ENCODE assay signal across 10 cellular contexts in genomic region chr9:21357479-21358290, GRCh38. TPM values are rescaled to one million over a fixed set of nuclear protein-coding genes. Genes with fewer than 3 reads are reported as not detected.
A peak's percentile ranks its signal among the peaks of the same experiment; 100 is the strongest.
DNase-seq lines count a peak whose midpoint lies in the region; ATAC-seq, FAIRE-seq and TF ChIP-seq lines count a peak whose summit lies in the region.
"Had no signal": no experiment of that assay in that cellular context is flagged by ENCODE, and none has a peak within 500 bp of the region (broad histone marks: within the 10 kb centered on the region; RNA-seq: fewer than 3 reads in every experiment).

No MANE protein-coding gene starts in this region.

- H2BK120ac ChIP-seq in H1 (replicated peaks; ENCODE audit: low read depth, low read length) (no peak overlapping the region), mesendoderm (ENCODE audit: low read depth, low read length) (no peak overlapping the region)

- H4K20me1 ChIP-seq in H1 (replicated peaks in 1 of 2; ENCODE audit: control insufficient read depth in 1 of 2, insufficient read depth in 2 of 2, low read length in 2 of 2), result no peaks in the 10 kb centered on the region

- no peak overlapping the region for H4K91ac ChIP-seq in H1 (replicated peaks; ENCODE audit: insufficient read length, low read length)

- H3K23me2 ChIP-seq in H1 (ENCODE audit: low read depth, low read length), result no peaks in the 10 kb centered on the region; the same call in 1 of the 2 replicates

- 88% methylated on average over 7 of the region's 7 CpGs; no CpG with 5 or more reads in 1 of the 2 experiments for WGBS in H1 (ENCODE audit: extremely low coverage in 1 of 2, insufficient coverage in 1 of 2, insufficient read length in 1 of 2, insufficient replicate concordance in 2 of 2, low coverage in 1 of 2, low lambda C conversion rate in 2 of 2, missing lambda C conversion rate in 1 of 2), 2 experiments
- WGBS in mesendoderm (ENCODE audit: extremely low coverage, insufficient coverage, low lambda C conversion rate), result no CpG with 5 or more reads among the region's 7 CpGs

- H4K8ac ChIP-seq in H1 (ENCODE audit: extremely low read depth, insufficient read depth, low read length) (no peak overlapping the region), mesendoderm (ENCODE audit: low read depth, low read length) (no peak overlapping the region)

- H2BK5ac ChIP-seq in H1 (ENCODE audit: low read depth, low read length), result no peak overlapping the region
- H2BK5ac ChIP-seq in mesendoderm (ENCODE audit: low read length), result no peak overlapping the region

- CTCF ChIA-PET in GM10248 (lab: Yijun Ruan, JAX), result interaction anchor here (1.3 to 2.9 kb wide), 2 partner anchors 21 to 38 kb away, joined by 4 to 13 read pairs; no protein-coding TSS in a partner anchor
- CTCF ChIA-PET in H1 (lab: Charles Lee; ENCODE audit: partially characterized antibody), result interaction anchor here (1.1 kb wide), 1 partner anchor 32 kb away, joined by 3 read pairs; no protein-coding TSS in a partner anchor

- H3K27ac ChIP-seq in H1 (ENCODE audit: low read depth, low read length) (no peak overlapping the region), mesendoderm (ENCODE audit: low read depth, low read length) (no peak overlapping the region)

- H2AFZ ChIP-seq in H1 (ENCODE audit: low read length), result 0 out of 2 replicates have a peak overlapping the region, but pooled peaks have one; percentile 50

- H2BK12ac ChIP-seq in H1 (ENCODE audit: low read depth, low read length), result no peak overlapping the region

- H3K4me3 ChIP-seq in H1 (ENCODE audit: extremely low read depth in 1 of 4, insufficient read depth in 2 of 4, low read depth in 3 of 4, low read length in 4 of 4), result no peak overlapping the region
- H3K4me3 ChIP-seq in mucosa of descending colon, result no peak overlapping the region
- H3K4me3 ChIP-seq in mesendoderm (ENCODE audit: low read length), result no peak overlapping the region

- peaks cover 0 to 4% of the 10 kb centered on the region in 2 experiments; a peak in 1 of 4 replicates for H3K9me3 ChIP-seq in H1 (ENCODE audit: insufficient read depth in 2 of 2, low read depth in 1 of 2, low read length in 1 of 2)
- H3K9me3 ChIP-seq in mucosa of descending colon, result no peaks in the 10 kb centered on the region

- H3K36me3 ChIP-seq in H1 (ENCODE audit: control insufficient read depth in 2 of 4, insufficient read depth in 4 of 4, low read length in 3 of 4) (no peaks in the 10 kb centered on the region), mucosa of descending colon (ENCODE audit: low read depth) (no peaks in the 10 kb centered on the region), mesendoderm (ENCODE audit: control insufficient read depth, insufficient read depth, low read length) (no peaks in the 10 kb centered on the region)

- H3K14ac ChIP-seq in H1 (ENCODE audit: insufficient read length), result no peak overlapping the region

- intact Hi-C loops in mucosa of descending colon (cut with DNase I, micrococcal nuclease), result no loop called here

- H3K9ac ChIP-seq in H1 (replicated peaks in 1 of 4; ENCODE audit: extremely low read depth in 1 of 4, low read depth in 3 of 4, low read length in 3 of 4) (no peak overlapping the region), mesendoderm (ENCODE audit: low read length) (no peak overlapping the region)

- H3K4ac ChIP-seq in H1 (replicated peaks; ENCODE audit: insufficient read length, low read depth, low read length), result no peak overlapping the region
- H3K4ac ChIP-seq in mesendoderm (ENCODE audit: low read depth, low read length), result no peak overlapping the region

- H2AK5ac ChIP-seq in H1 (ENCODE audit: low read depth, low read length) (no peak overlapping the region), mesendoderm (ENCODE audit: low read length) (no peak overlapping the region)

- no peak for TF ChIP-seq CTCF in GM10248 (IDR thresholded peaks at IDR 0.05; ENCODE audit: control extremely low read depth, extremely low read depth, low read depth, missing control alignments)
- TF ChIP-seq CTCF in GM20000 (IDR thresholded peaks at IDR 0.05; ENCODE audit: extremely low read depth, missing control alignments), result no peak
- no peak for TF ChIP-seq CTCF in H1 (IDR thresholded peaks at IDR 0.05; ENCODE audit: control extremely low read depth in 1 of 3, insufficient read depth in 1 of 3, low read depth in 1 of 3, low read length in 3 of 3)
- TF ChIP-seq CTCF in mucosa of descending colon (IDR thresholded peaks at IDR 0.05), result no peak

- H3K79me2 ChIP-seq in H1 (ENCODE audit: control insufficient read depth in 1 of 2, insufficient read depth in 2 of 2, low read length in 2 of 2) (no peaks in the 10 kb centered on the region), mesendoderm (ENCODE audit: control insufficient read depth, insufficient read depth, low read length) (no peaks in the 10 kb centered on the region)

- H3K56ac ChIP-seq in H1 (replicated peaks; ENCODE audit: insufficient read length, low read depth, low read length) (no peak overlapping the region), mesendoderm (ENCODE audit: low read length) (no peak overlapping the region)

- H3K23ac ChIP-seq in H1 (ENCODE audit: insufficient read length) (no peak overlapping the region), mesendoderm (ENCODE audit: low read length) (no peak overlapping the region)

- no peaks in the 10 kb centered on the region for H3K4me1 ChIP-seq in H1 (replicated peaks in 1 of 4; ENCODE audit: control insufficient read depth in 3 of 4, insufficient read depth in 4 of 4, low read length in 3 of 4)
- no peaks in the 10 kb centered on the region for H3K4me1 ChIP-seq in mucosa of descending colon (ENCODE audit: low read depth)
- no peaks in the 10 kb centered on the region for H3K4me1 ChIP-seq in mesendoderm (ENCODE audit: control insufficient read depth, low read depth, low read length)

- TF ChIP-seq RAD21 in H1 (IDR thresholded peaks at IDR 0.05 in 1 of 2, conservative IDR thresholded peaks at IDR 0.05 in 1 of 2; ENCODE audit: low read depth in 2 of 2, low read length in 2 of 2), result no peak

- H3K27me3 ChIP-seq in H1 (replicated peaks in 1 of 4; ENCODE audit: control insufficient read depth in 3 of 4, extremely low read depth in 1 of 4, insufficient read depth in 3 of 4, low read length in 3 of 4) (no peaks in the 10 kb centered on the region), mesendoderm (ENCODE audit: insufficient read depth, low read length, poor library complexity) (no peaks in the 10 kb centered on the region)

- H4K5ac ChIP-seq in H1 (ENCODE audit: insufficient read length, low read depth, low read length) (no peak overlapping the region), mesendoderm (ENCODE audit: low read length) (no peak overlapping the region)

- no peak for TF ChIP-seq EP300 in H1 (IDR thresholded peaks at IDR 0.05; ENCODE audit: borderline replicate concordance in 1 of 2, low read depth in 2 of 2, low read length in 2 of 2)

- H3K79me1 ChIP-seq in H1 (ENCODE audit: low read depth, low read length) (no peaks in the 10 kb centered on the region), mesendoderm (ENCODE audit: low read length) (no peaks in the 10 kb centered on the region)

- POLR2A ChIA-PET in GM10248 (lab: Yijun Ruan, JAX), result no interaction called here
- POLR2A ChIA-PET in H1 (lab: Charles Lee; ENCODE audit: partially characterized antibody), result no interaction called here

- DNase-seq in GM10248 (ENCODE audit: extremely low spot score) (peak; percentile 37), GM20000 (ENCODE audit: low spot score) (peak; percentile 39), H1 (ENCODE audit: low read depth in 1 of 2, low spot score in 2 of 2) (no peak), mucosa of descending colon (no peak), mesendoderm (no peak), NCI-H2081 treated with DMSO at 0.1 percent for 48 hours (lab: John Stamatoyannopoulos, UW) (no peak), DMS53 (lab: John Stamatoyannopoulos, UW) (no peak)

- H2BK15ac ChIP-seq in H1 (ENCODE audit: low read length) (no peak overlapping the region), mesendoderm (replicated peaks; ENCODE audit: low read depth) (no peak overlapping the region)

- no peak for TF ChIP-seq POLR2A in H1 (IDR thresholded peaks at IDR 0.05; ENCODE audit: control extremely low read depth in 1 of 2, low read depth in 2 of 2, low read length in 2 of 2)

- peak; percentile 93 for ATAC-seq in HG03432 (IDR thresholded peaks at IDR 0.05; ENCODE audit: unreplicated experiment)
- no peak for ATAC-seq in mucosa of descending colon

- H2BK20ac ChIP-seq in H1 (ENCODE audit: low read length), result no peak overlapping the region

- H3K4me2 ChIP-seq in H1 (ENCODE audit: insufficient read depth in 1 of 2, low read depth in 2 of 2, low read length in 2 of 2) (no peak overlapping the region; a peak in 1 of 4 replicates), mesendoderm (ENCODE audit: low read length) (no peak overlapping the region)

- FAIRE-seq in H1 (lab: Jason Lieb, UNC), result no peak

- H3K18ac ChIP-seq in H1 (ENCODE audit: extremely low read depth, low read length) (no peak overlapping the region), mesendoderm (ENCODE audit: low read length) (no peak overlapping the region)

RNA-seq across cellular contexts. Expression of gene IFNA6, which starts 7.0 kb away (rescaled TPM):
- total RNA-seq in H1 (2021; fragmentation: NEBNext Ultra II Directional; extraction: Animal tissue kit (Norgen Biotek cat#: 25700)), result not detected in 2 replicates
- polyA plus RNA-seq in H1 (2011; rRNA removed), result not detected in 2 replicates
- not detected for polyA plus RNA-seq in H1 (2011; cell fraction: cytosol; rRNA removed)
- polyA plus RNA-seq in H1 (2011; cell fraction: nucleus; rRNA removed), result not detected
- polyA plus RNA-seq in H1 (2012, experiment 1 of 2), result not detected in 4 replicates
- polyA plus RNA-seq in H1 (2012, experiment 2 of 2), result not detected
- polyA plus RNA-seq in H1 (2013, experiment 1 of 2), result not detected
- not detected for polyA plus RNA-seq in H1 (2013, experiment 2 of 2)
- not detected in 2 replicates for polyA minus RNA-seq in H1 (2011; rRNA and poly(A)+ RNA removed)
- polyA minus RNA-seq in H1 (2011; cell fraction: cytosol; rRNA and poly(A)+ RNA removed), result not detected
- polyA minus RNA-seq in H1 (2011; cell fraction: nucleus; rRNA and poly(A)+ RNA removed), result not detected
- total RNA-seq in mucosa of descending colon, result not detected
- polyA plus RNA-seq in mesendoderm (2013, experiment 1 of 2), result not detected
- polyA plus RNA-seq in mesendoderm (2013, experiment 2 of 2), result not detected
- total RNA-seq: urinary bladder had no signal
- polyA plus RNA-seq: urinary bladder had no signal

RNA-seq across cellular contexts. Expression of gene IFNA13, which starts 10.2 kb away (rescaled TPM):
- not detected in 2 replicates for total RNA-seq in H1 (2021; fragmentation: NEBNext Ultra II Directional; extraction: Animal tissue kit (Norgen Biotek cat#: 25700))
- not detected in 2 replicates for polyA plus RNA-seq in H1 (2011; rRNA removed)
- not detected for polyA plus RNA-seq in H1 (2011; cell fraction: cytosol; rRNA removed)
- polyA plus RNA-seq in H1 (2011; cell fraction: nucleus; rRNA removed), result not detected
- not detected in 4 replicates for polyA plus RNA-seq in H1 (2012, experiment 1 of 2)
- polyA plus RNA-seq in H1 (2012, experiment 2 of 2), result not detected
- not detected for polyA plus RNA-seq in H1 (2013, experiment 1 of 2)
- not detected for polyA plus RNA-seq in H1 (2013, experiment 2 of 2)
- not detected in 2 replicates for polyA minus RNA-seq in H1 (2011; rRNA and poly(A)+ RNA removed)
- polyA minus RNA-seq in H1 (2011; cell fraction: cytosol; rRNA and poly(A)+ RNA removed), result not detected
- not detected for polyA minus RNA-seq in H1 (2011; cell fraction: nucleus; rRNA and poly(A)+ RNA removed)
- total RNA-seq in mucosa of descending colon, result not detected
- polyA plus RNA-seq in mesendoderm (2013, experiment 1 of 2), result not detected
- polyA plus RNA-seq in mesendoderm (2013, experiment 2 of 2), result not detected
- total RNA-seq: mononuclear cell, urinary bladder had no signal
- polyA plus RNA-seq: urinary bladder had no signal

RNA-seq across cellular contexts. Expression of gene KLHL9, which starts 22.5 kb away (rescaled TPM):
- 14.7 and 15.7 TPM in 2 replicates for total RNA-seq in H1 (2021; fragmentation: NEBNext Ultra II Directional; extraction: Animal tissue kit (Norgen Biotek cat#: 25700))
- 4.2 and 4.9 TPM in 2 replicates for polyA plus RNA-seq in H1 (2011; rRNA removed)
- 7.6 TPM for polyA plus RNA-seq in H1 (2011; cell fraction: cytosol; rRNA removed)
- 4.4 TPM for polyA plus RNA-seq in H1 (2011; cell fraction: nucleus; rRNA removed)
- 7.9 to 12.3 TPM (median 9.2 TPM) in 4 replicates for polyA plus RNA-seq in H1 (2012, experiment 1 of 2)
- 0.83 TPM for polyA plus RNA-seq in H1 (2012, experiment 2 of 2)
- 9.3 TPM for polyA plus RNA-seq in H1 (2013, experiment 1 of 2)
- 8.6 TPM for polyA plus RNA-seq in H1 (2013, experiment 2 of 2)
- 17.0 and 24.1 TPM in 2 replicates for polyA minus RNA-seq in H1 (2011; rRNA and poly(A)+ RNA removed)
- polyA minus RNA-seq in H1 (2011; cell fraction: cytosol; rRNA and poly(A)+ RNA removed), result 10.9 TPM
- polyA minus RNA-seq in H1 (2011; cell fraction: nucleus; rRNA and poly(A)+ RNA removed), result 18.4 TPM
- 10 to 100 TPM; 21.8 to 23.9 (median 23.4) TPM for total RNA-seq in mucosa of descending colon
- polyA plus RNA-seq in mesendoderm (2013, experiment 1 of 2), result 9.2 TPM
- 9.1 TPM for polyA plus RNA-seq in mesendoderm (2013, experiment 2 of 2)

RNA-seq across cellular contexts. Expression of gene IFNA2, which starts 27.5 kb away (rescaled TPM):
- total RNA-seq in H1 (2021; fragmentation: NEBNext Ultra II Directional; extraction: Animal tissue kit (Norgen Biotek cat#: 25700)), result not detected in 2 replicates
- not detected in 2 replicates for polyA plus RNA-seq in H1 (2011; rRNA removed)
- not detected for polyA plus RNA-seq in H1 (2011; cell fraction: cytosol; rRNA removed)
- polyA plus RNA-seq in H1 (2011; cell fraction: nucleus; rRNA removed), result not detected
- not detected in 4 replicates for polyA plus RNA-seq in H1 (2012, experiment 1 of 2)
- polyA plus RNA-seq in H1 (2012, experiment 2 of 2), result not detected
- not detected for polyA plus RNA-seq in H1 (2013, experiment 1 of 2)
- not detected for polyA plus RNA-seq in H1 (2013, experiment 2 of 2)
- polyA minus RNA-seq in H1 (2011; rRNA and poly(A)+ RNA removed), result not detected in 2 replicates
- polyA minus RNA-seq in H1 (2011; cell fraction: cytosol; rRNA and poly(A)+ RNA removed), result not detected
- not detected for polyA minus RNA-seq in H1 (2011; cell fraction: nucleus; rRNA and poly(A)+ RNA removed)
- total RNA-seq in mucosa of descending colon, result not detected
- polyA plus RNA-seq in mesendoderm (2013, experiment 1 of 2), result not detected
- not detected for polyA plus RNA-seq in mesendoderm (2013, experiment 2 of 2)
- total RNA-seq: urinary bladder had no signal
- polyA plus RNA-seq: urinary bladder had no signal

RNA-seq across cellular contexts. Expression of gene IFNA8, which starts 51.2 kb away (rescaled TPM):
- total RNA-seq in H1 (2021; fragmentation: NEBNext Ultra II Directional; extraction: Animal tissue kit (Norgen Biotek cat#: 25700)), result not detected in 2 replicates
- not detected in 2 replicates for polyA plus RNA-seq in H1 (2011; rRNA removed)
- polyA plus RNA-seq in H1 (2011; cell fraction: cytosol; rRNA removed), result not detected
- not detected for polyA plus RNA-seq in H1 (2011; cell fraction: nucleus; rRNA removed)
- not detected in 4 replicates for polyA plus RNA-seq in H1 (2012, experiment 1 of 2)
- polyA plus RNA-seq in H1 (2012, experiment 2 of 2), result not detected
- polyA plus RNA-seq in H1 (2013, experiment 1 of 2), result not detected
- not detected for polyA plus RNA-seq in H1 (2013, experiment 2 of 2)
- not detected in 2 replicates for polyA minus RNA-seq in H1 (2011; rRNA and poly(A)+ RNA removed)
- polyA minus RNA-seq in H1 (2011; cell fraction: cytosol; rRNA and poly(A)+ RNA removed), result not detected
- polyA minus RNA-seq in H1 (2011; cell fraction: nucleus; rRNA and poly(A)+ RNA removed), result not detected
- not detected for total RNA-seq in mucosa of descending colon
- polyA plus RNA-seq in mesendoderm (2013, experiment 1 of 2), result not detected
- polyA plus RNA-seq in mesendoderm (2013, experiment 2 of 2), result not detected
- total RNA-seq: mononuclear cell, urinary bladder had no signal
- polyA plus RNA-seq: urinary bladder had no signal

Comparison
In these comparisons a context has a peak if more than half of its experiments do, and no peak if none do; other contexts are left out.
1. DNase-seq: peak in GM10248 (single experiment) and GM20000 (single experiment); none in H1 (0 of 2), mucosa of descending colon (0 of 3), mesendoderm (single experiment), NCI-H2081 treated with DMSO at 0.1 percent for 48 hours (single experiment) and DMS53 (single experiment).